ENCODE assay signal across 18 cellular contexts in the genomic region with DNA sequence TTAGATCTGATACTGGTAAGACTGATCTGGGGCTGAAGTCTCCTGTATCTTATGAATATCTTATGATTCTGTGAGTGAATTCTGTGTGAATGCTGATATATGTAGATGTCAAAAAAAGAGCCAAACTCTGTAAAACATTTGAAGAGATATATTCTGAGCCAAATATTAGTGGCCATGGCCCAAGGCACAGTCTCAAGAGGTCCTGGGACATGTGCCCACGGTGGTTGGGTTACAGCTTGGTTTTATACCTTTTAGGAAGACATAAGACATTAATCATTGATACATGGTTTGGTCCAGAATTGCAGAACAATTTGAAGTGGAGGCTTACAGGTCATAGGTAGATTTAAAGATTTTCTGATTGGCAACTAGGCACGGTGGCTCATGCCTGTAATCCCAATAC.
"Had no signal": no experiment of that assay in that cellular context is flagged by ENCODE, and none has a peak within 500 bp of the region (broad histone marks: within the 10 kb centered on the region; RNA-seq: fewer than 3 reads in every experiment).

No MANE protein-coding gene starts in this region.

- H3K9me3 ChIP-seq: SJCRH30 had no signal

- H3K27me3 ChIP-seq: SJCRH30 had no signal

- DNase-seq: IMR-90, Karpas-422, KG1, MM.1S, NCI-H1092 treated with DMSO at 0.1 percent for 48 hours, NCI-H1436, NCI-H187 treated with DMSO at 0.1 percent for 48 hours, NCI-H2029 treated with DMSO at 0.1 percent for 48 hours, NCI-H2171 treated with DMSO at 0.1 percent for 48 hours, NCI-H510A, NCI-H524 treated with DMSO at 0.1 percent for 48 hours, NCI-H69, NCI-H774, RPMI8226, SHP77 treated with DMSO at 0.1 percent for 48 hours, SJCRH30 had no signal

- ATAC-seq: HepG2, SK-N-SH treated with all-trans-retinoic acid at 6 μM for 48 hours had no signal

- H3K36me3 ChIP-seq: SJCRH30 had no signal

- H3K4me1 ChIP-seq: SJCRH30 had no signal

- H3K4me3 ChIP-seq: SJCRH30 had no signal

- H3K27ac ChIP-seq: SJCRH30 had no signal
